In the genomic region with DNA sequence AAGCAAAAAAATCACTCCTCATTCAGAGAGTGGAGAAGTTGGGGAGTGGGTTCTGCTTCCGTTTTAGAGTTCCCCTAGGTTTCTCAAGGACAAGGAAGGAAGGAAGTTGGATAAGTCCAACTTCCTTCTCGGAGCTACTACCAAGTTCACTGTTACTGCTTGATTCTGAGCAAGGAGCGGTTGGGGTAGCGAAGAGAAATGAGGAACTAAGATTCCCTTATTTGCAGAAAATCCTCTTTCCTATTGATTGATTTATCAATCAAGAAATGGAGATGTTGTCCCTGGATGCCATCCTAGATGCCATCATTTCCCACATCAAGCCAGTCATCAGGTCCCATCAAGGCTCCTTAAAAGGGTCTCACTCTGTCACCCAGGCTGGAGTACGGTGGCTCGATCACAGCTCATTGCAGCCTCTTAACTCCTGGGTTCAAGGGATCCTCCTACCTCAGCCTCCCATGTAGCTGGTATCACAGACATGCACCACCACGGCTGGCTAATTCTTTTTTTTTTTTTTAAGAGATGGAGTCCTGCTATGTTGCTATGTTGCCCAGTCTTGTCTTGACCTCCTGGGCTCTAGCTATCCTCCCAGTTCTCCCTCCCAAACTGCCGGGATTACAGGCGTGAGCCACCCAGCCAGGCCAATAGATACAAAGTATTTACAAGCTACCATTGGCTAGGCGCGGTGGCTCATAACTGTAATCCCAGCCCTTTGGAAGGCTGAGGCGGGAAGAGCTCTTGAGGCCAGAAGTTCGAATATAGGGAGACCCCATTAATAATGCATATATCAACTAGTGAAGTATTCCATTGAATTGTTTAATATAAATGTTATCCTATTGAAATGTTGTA, we compare ENCODE assay signal across 8 cellular contexts. TPM values are rescaled to one million over a fixed set of nuclear protein-coding genes. Genes with fewer than 3 reads are reported as not detected.
DNase-seq lines count a peak whose midpoint lies in the region; ATAC-seq lines count a peak whose summit lies in the region.

No MANE protein-coding gene starts in this region.

- CTCF ChIA-PET in activated CD4-positive, alpha-beta memory T cell treated with anti-CD3 and anti-CD28 coated beads, Interleukin-2, amount 10 ng/mL, durations not matched to agents 7 days and 5 days (lab: Charles Lee) = interaction anchor here (0.8 to 7.5 kb wide), 17 partner anchors 11 to 566 kb away, joined by 3 to 81 read pairs (median 5); a partner anchor contains a TSS

- no peak for ATAC-seq in GM21515 (IDR thresholded peaks at IDR 0.05; ENCODE audit: unreplicated experiment)

- peak overlapping the region; percentile 100 for H3K27ac Mint-ChIP-seq in activated T-cell treated with anti-CD3 and anti-CD28 coated beads, Interleukin-2, amount 50 U/mL, for 24 hours
- peak overlapping the region; percentile 93 for H3K27ac Mint-ChIP-seq in activated CD4-positive, alpha-beta memory T cell treated with anti-CD3 and anti-CD28 coated beads, Interleukin-2, amount 10 ng/mL, durations not matched to agents 7 days and 5 days

- H3K27me3 ChIP-seq in iPS-15b (ENCODE audit: control insufficient read depth, insufficient read depth, low read length) = no peaks in the 10 kb centered on the region

- no peaks in the 10 kb centered on the region for H3K27me3 Mint-ChIP-seq in activated T-cell treated with anti-CD3 and anti-CD28 coated beads, Interleukin-2, amount 50 U/mL, for 24 hours
- no peaks in the 10 kb centered on the region for H3K27me3 Mint-ChIP-seq in activated CD4-positive, alpha-beta memory T cell treated with anti-CD3 and anti-CD28 coated beads, Interleukin-2, amount 10 ng/mL, durations not matched to agents 7 days and 5 days

- peaks cover 31% of the 10 kb centered on the region for H3K4me1 Mint-ChIP-seq in activated T-cell treated with anti-CD3 and anti-CD28 coated beads, Interleukin-2, amount 50 U/mL, for 24 hours (ENCODE audit: low read depth)
- H3K4me1 Mint-ChIP-seq in activated CD4-positive, alpha-beta memory T cell treated with anti-CD3 and anti-CD28 coated beads, Interleukin-2, amount 10 ng/mL, durations not matched to agents 7 days and 5 days = peaks cover 40% of the 10 kb centered on the region

- no peaks in the 10 kb centered on the region for H3K9me3 ChIP-seq in iPS-15b (ENCODE audit: control insufficient read depth, insufficient read depth, low read length)

- H3K27ac ChIP-seq in substantia nigra (ENCODE audit: low read depth, low read length, poor library complexity, severe bottlenecking) = peak overlapping the region; percentile 96

- POLR2A ChIA-PET in activated CD4-positive, alpha-beta memory T cell treated with anti-CD3 and anti-CD28 coated beads, Interleukin-2, amount 10 ng/mL, durations not matched to agents 7 days and 5 days (lab: Charles Lee) = interaction anchor here (0.9 to 4.0 kb wide), 15 partner anchors 11 to 521 kb away, joined by 3 to 82 read pairs (median 4); a partner anchor contains a TSS

- DNase-seq in activated T-cell treated with anti-CD3 and anti-CD28 coated beads, Interleukin-2, amount 50 U/mL, for 24 hours = no peak
- DNase-seq in activated T-cell treated with anti-CD3 and anti-CD28 coated beads, Interleukin-2, amount 50 U/mL, for 1 hour = no peak
- DNase-seq in activated CD4-positive, alpha-beta memory T cell treated with anti-CD3 and anti-CD28 coated beads, Interleukin-2, amount 10 ng/mL, durations not matched to agents 7 days and 5 days = no peak
- DNase-seq in substantia nigra (lab: John Stamatoyannopoulos, UW) (no peak), ureter (ENCODE audit: low spot score) (no peak), dedifferentiated amniotic fluid mesenchymal stem cell (ENCODE audit: extremely low spot score) (no peak)

- H3K9me3 Mint-ChIP-seq in activated T-cell treated with anti-CD3 and anti-CD28 coated beads, Interleukin-2, amount 50 U/mL, for 24 hours = no peaks in the 10 kb centered on the region
- H3K9me3 Mint-ChIP-seq in activated CD4-positive, alpha-beta memory T cell treated with anti-CD3 and anti-CD28 coated beads, Interleukin-2, amount 10 ng/mL, durations not matched to agents 7 days and 5 days = no peaks in the 10 kb centered on the region

- H3K4me3 Mint-ChIP-seq in activated T-cell treated with anti-CD3 and anti-CD28 coated beads, Interleukin-2, amount 50 U/mL, for 24 hours = peak overlapping the region; percentile 91
- peak overlapping the region; percentile 87 for H3K4me3 Mint-ChIP-seq in activated CD4-positive, alpha-beta memory T cell treated with anti-CD3 and anti-CD28 coated beads, Interleukin-2, amount 10 ng/mL, durations not matched to agents 7 days and 5 days

- peak overlapping the region; percentile 92 for H3K9ac ChIP-seq in iPS-15b (ENCODE audit: low read depth, low read length)

- no peaks in the 10 kb centered on the region for H3K36me3 ChIP-seq in iPS-15b (ENCODE audit: control insufficient read depth, insufficient read depth, low read length)

- peak overlapping the region; percentile 100 for H3K4me3 ChIP-seq in iPS-15b (ENCODE audit: low read depth, low read length)

- H3K4me1 ChIP-seq in iPS-15b (ENCODE audit: control insufficient read depth, insufficient read depth, low read length) = peaks cover 4% of the 10 kb centered on the region

- peaks cover 22% of the 10 kb centered on the region for H3K36me3 Mint-ChIP-seq in activated T-cell treated with anti-CD3 and anti-CD28 coated beads, Interleukin-2, amount 50 U/mL, for 24 hours (ENCODE audit: low read depth)
- H3K36me3 Mint-ChIP-seq in activated CD4-positive, alpha-beta memory T cell treated with anti-CD3 and anti-CD28 coated beads, Interleukin-2, amount 10 ng/mL, durations not matched to agents 7 days and 5 days (ENCODE audit: low read depth) = peaks cover 9% of the 10 kb centered on the region

RNA-seq across cellular contexts. Expression of a gene that starts 0.8 kb away (rescaled TPM):
- 10 to 100 TPM; 10.8 to 11.2 TPM for total RNA-seq in activated CD4-positive, alpha-beta memory T cell treated with anti-CD3 and anti-CD28 coated beads, Interleukin-2, amount 10 ng/mL, durations not matched to agents 7 days and 5 days
- total RNA-seq in ureter = 6.1 TPM

RNA-seq across cellular contexts. Expression of a gene that starts 11.0 kb away (rescaled TPM):
- total RNA-seq in activated CD4-positive, alpha-beta memory T cell treated with anti-CD3 and anti-CD28 coated beads, Interleukin-2, amount 10 ng/mL, durations not matched to agents 7 days and 5 days = 100 to 1,000 TPM; 236 to 247 TPM
- 26.3 TPM for total RNA-seq in ureter

RNA-seq across cellular contexts. Expression of a gene that starts 11.6 kb away (rescaled TPM):
- 1 to 10 TPM; 8.0 to 9.6 TPM for total RNA-seq in activated CD4-positive, alpha-beta memory T cell treated with anti-CD3 and anti-CD28 coated beads, Interleukin-2, amount 10 ng/mL, durations not matched to agents 7 days and 5 days
- 12.2 TPM for total RNA-seq in ureter

RNA-seq across cellular contexts. Expression of a gene that starts 32.4 kb away (rescaled TPM):
- 10 to 100 TPM; 18.8 to 25.2 TPM for total RNA-seq in activated CD4-positive, alpha-beta memory T cell treated with anti-CD3 and anti-CD28 coated beads, Interleukin-2, amount 10 ng/mL, durations not matched to agents 7 days and 5 days
- 21.6 TPM for total RNA-seq in ureter

RNA-seq across cellular contexts. Expression of a gene that starts 32.8 kb away (rescaled TPM):
- 10 to 100 TPM; 17.9 to 27.1 TPM for total RNA-seq in activated CD4-positive, alpha-beta memory T cell treated with anti-CD3 and anti-CD28 coated beads, Interleukin-2, amount 10 ng/mL, durations not matched to agents 7 days and 5 days
- 19.8 TPM for total RNA-seq in ureter
